ENCODE assay signal across 8 cellular contexts in the genomic region with DNA sequence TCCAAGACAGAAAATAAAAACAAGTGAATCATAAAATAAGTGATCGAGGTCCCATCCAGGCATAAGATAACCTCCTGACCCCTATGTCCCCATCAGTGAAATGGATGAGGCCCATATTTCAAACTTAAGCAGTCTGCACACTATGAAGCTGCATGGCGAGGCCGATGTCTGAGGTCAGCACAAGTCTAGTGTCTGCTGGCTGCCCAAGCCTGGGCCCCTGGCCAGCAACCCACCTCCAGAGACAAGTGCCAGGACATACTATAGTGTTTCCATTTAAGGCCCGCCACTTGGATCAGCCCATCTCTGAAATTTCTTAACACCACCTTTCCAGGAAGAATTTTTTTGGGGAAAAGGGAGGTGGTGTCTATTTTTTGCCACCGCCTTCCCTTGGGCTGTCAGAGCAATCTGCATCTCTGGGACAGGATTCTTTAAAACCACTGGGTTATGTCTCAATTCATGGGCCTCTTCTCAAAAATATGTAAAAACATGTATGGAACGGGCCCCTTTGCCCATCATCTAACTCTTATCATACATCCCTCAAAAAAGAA. TPM values are rescaled to one million over a fixed set of nuclear protein-coding genes. Genes with fewer than 3 reads are reported as not detected.
DNase-seq lines count a peak whose midpoint lies in the region; ATAC-seq and TF ChIP-seq lines count a peak whose summit lies in the region.

No MANE protein-coding gene starts in this region.

- H3K27me3 ChIP-seq in gastroesophageal sphincter = no peaks in the 10 kb centered on the region

- DNase-seq in activated CD4-positive, alpha-beta memory T cell treated with anti-CD3 and anti-CD28 coated beads, Interleukin-2, amount 10 ng/mL, durations not matched to agents 7 days and 5 days = no peak
- no peak for DNase-seq in progenitor cell of endocrine pancreas (ENCODE audit: low spot score, unreplicated experiment)
- no peak for DNase-seq in omental fat pad (ENCODE audit: low spot score)
- DNase-seq in DMS79 treated with DMSO at 0.1 percent for 48 hours (lab: John Stamatoyannopoulos, UW) = no peak

- peak overlapping the region; percentile 91 for H3K4me3 Mint-ChIP-seq in activated CD4-positive, alpha-beta memory T cell treated with anti-CD3 and anti-CD28 coated beads, Interleukin-2, amount 10 ng/mL, durations not matched to agents 7 days and 5 days
- H3K4me3 Mint-ChIP-seq in progenitor cell of endocrine pancreas (ENCODE audit: low read depth) = peak overlapping the region; percentile 94

- ATAC-seq in gastroesophageal sphincter (no peak), HG03039 (IDR thresholded peaks at IDR 0.05; ENCODE audit: unreplicated experiment) (no peak), omental fat pad (ENCODE audit: low FRiP score) (no peak)
- no peak for ATAC-seq in activated CD4-positive, CD25-positive, alpha-beta regulatory T cell treated with anti-CD3 and anti-CD28 coated beads, Interleukin-2, amount 50 U/mL, for 24 hours

- CTCF ChIA-PET in activated CD4-positive, alpha-beta memory T cell treated with anti-CD3 and anti-CD28 coated beads, Interleukin-2, amount 10 ng/mL, durations not matched to agents 7 days and 5 days (lab: Charles Lee) = interaction anchor here (0.7 to 5.5 kb wide), 3 partner anchors 23 to 133 kb away, joined by 4 to 58 read pairs (median 29); no protein-coding TSS in a partner anchor

- TF ChIP-seq EP300 in gastroesophageal sphincter (IDR thresholded peaks at IDR 0.05) = no peak

- TF ChIP-seq CTCF in gastroesophageal sphincter (IDR thresholded peaks at IDR 0.05) = no peak
- no peak for TF ChIP-seq CTCF in progenitor cell of endocrine pancreas (IDR thresholded peaks at IDR 0.05; ENCODE audit: unreplicated experiment)
- TF ChIP-seq CTCF in omental fat pad (IDR thresholded peaks at IDR 0.05) = no peak

- H3K4me1 Mint-ChIP-seq in activated CD4-positive, alpha-beta memory T cell treated with anti-CD3 and anti-CD28 coated beads, Interleukin-2, amount 10 ng/mL, durations not matched to agents 7 days and 5 days = peaks cover 70% of the 10 kb centered on the region
- peaks cover 57% of the 10 kb centered on the region for H3K4me1 Mint-ChIP-seq in progenitor cell of endocrine pancreas (ENCODE audit: low read depth)

- H3K27ac Mint-ChIP-seq in activated CD4-positive, alpha-beta memory T cell treated with anti-CD3 and anti-CD28 coated beads, Interleukin-2, amount 10 ng/mL, durations not matched to agents 7 days and 5 days = no peak overlapping the region
- H3K27ac Mint-ChIP-seq in progenitor cell of endocrine pancreas = no peak overlapping the region

- H3K9ac ChIP-seq in ES-I3 (ENCODE audit: low read depth, low read length) = peak overlapping the region; percentile 88; the same call in 1 of the 2 replicates

- H3K36me3 ChIP-seq in ES-I3 (ENCODE audit: insufficient read depth, low read length) (no peaks in the 10 kb centered on the region), gastroesophageal sphincter (no peaks in the 10 kb centered on the region)

- H3K4me3 ChIP-seq in gastroesophageal sphincter = peak overlapping the region; percentile 86 to 95

- H3K9me3 Mint-ChIP-seq in activated CD4-positive, alpha-beta memory T cell treated with anti-CD3 and anti-CD28 coated beads, Interleukin-2, amount 10 ng/mL, durations not matched to agents 7 days and 5 days = no peaks in the 10 kb centered on the region
- no peaks in the 10 kb centered on the region for H3K9me3 Mint-ChIP-seq in progenitor cell of endocrine pancreas (ENCODE audit: low read depth)

- WGBS in gastroesophageal sphincter (ENCODE audit: low coverage in 1 of 2), 2 donors = 31 to 39% methylated on average over 5 to 6 of the region's 6 CpGs

- no peaks in the 10 kb centered on the region for H3K27me3 Mint-ChIP-seq in activated CD4-positive, alpha-beta memory T cell treated with anti-CD3 and anti-CD28 coated beads, Interleukin-2, amount 10 ng/mL, durations not matched to agents 7 days and 5 days
- no peaks in the 10 kb centered on the region for H3K27me3 Mint-ChIP-seq in progenitor cell of endocrine pancreas

- H3K36me3 Mint-ChIP-seq in activated CD4-positive, alpha-beta memory T cell treated with anti-CD3 and anti-CD28 coated beads, Interleukin-2, amount 10 ng/mL, durations not matched to agents 7 days and 5 days (ENCODE audit: low read depth) = peaks cover 42% of the 10 kb centered on the region
- H3K36me3 Mint-ChIP-seq in progenitor cell of endocrine pancreas (ENCODE audit: insufficient read depth) = peaks cover 1% of the 10 kb centered on the region

- peak overlapping the region; percentile 96 to 98 (median 98) for H3K27ac ChIP-seq in gastroesophageal sphincter

- H3K4me1 ChIP-seq in ES-I3 (ENCODE audit: insufficient read depth, low read length) (peaks cover 19% of the 10 kb centered on the region), gastroesophageal sphincter (peaks cover 7 to 56% (median 9%) of the 10 kb centered on the region in 3 donors)

- H3K9me3 ChIP-seq in ES-I3 (ENCODE audit: control insufficient read depth, insufficient read depth, low read length) = no peaks in the 10 kb centered on the region
- H3K9me3 ChIP-seq in gastroesophageal sphincter = no peaks in the 10 kb centered on the region

- TF ChIP-seq POLR2A in gastroesophageal sphincter (IDR thresholded peaks at IDR 0.05) = no peak

- POLR2A ChIA-PET in activated CD4-positive, alpha-beta memory T cell treated with anti-CD3 and anti-CD28 coated beads, Interleukin-2, amount 10 ng/mL, durations not matched to agents 7 days and 5 days (lab: Charles Lee) = interaction anchor here (1.2 to 6.9 kb wide), 3 partner anchors 17 to 76 kb away, joined by 3 to 257 read pairs (median 63); no protein-coding TSS in a partner anchor

RNA-seq across cellular contexts. Expression of a gene that starts 1.8 kb away (rescaled TPM):
- total RNA-seq in activated CD4-positive, alpha-beta memory T cell treated with anti-CD3 and anti-CD28 coated beads, Interleukin-2, amount 10 ng/mL, durations not matched to agents 7 days and 5 days = 10 to 100 TPM; 24.2 to 27.6 TPM
- total RNA-seq in gastroesophageal sphincter (10 to 100 TPM; 17.9 to 41.4 (median 29.9) TPM), progenitor cell of endocrine pancreas (23.7 and 24.3 TPM in 2 replicates), omental fat pad (10 to 100 TPM; 22.7 to 37.7 (median 28.2) TPM)
